1 cellular context compared by ENCODE assay signal in genomic region chr9:29691758-29692407, GRCh38.
TF ChIP-seq lines count a peak whose summit lies in the region.

No MANE protein-coding gene starts in this region.

TF ChIP-seq in H1, 55 proteins besides CTCF, POLR2A, EP300 and RAD21:
- TF ChIP-seq E2F6 (IDR thresholded peaks at IDR 0.05) (no peak), MAX (IDR thresholded peaks at IDR 0.05) (0 out of 2 replicates have a peak, but pooled peaks have one; percentile 6), HDAC2 (IDR thresholded peaks at IDR 0.05; ENCODE audit: borderline replicate concordance in 1 of 2, low read depth in 2 of 2, low read length in 2 of 2) (no peak), SAP30 (IDR thresholded peaks at IDR 0.05; ENCODE audit: insufficient read depth, insufficient replicate concordance, low read length) (no peak)
- TF ChIP-seq, protein P1, sequence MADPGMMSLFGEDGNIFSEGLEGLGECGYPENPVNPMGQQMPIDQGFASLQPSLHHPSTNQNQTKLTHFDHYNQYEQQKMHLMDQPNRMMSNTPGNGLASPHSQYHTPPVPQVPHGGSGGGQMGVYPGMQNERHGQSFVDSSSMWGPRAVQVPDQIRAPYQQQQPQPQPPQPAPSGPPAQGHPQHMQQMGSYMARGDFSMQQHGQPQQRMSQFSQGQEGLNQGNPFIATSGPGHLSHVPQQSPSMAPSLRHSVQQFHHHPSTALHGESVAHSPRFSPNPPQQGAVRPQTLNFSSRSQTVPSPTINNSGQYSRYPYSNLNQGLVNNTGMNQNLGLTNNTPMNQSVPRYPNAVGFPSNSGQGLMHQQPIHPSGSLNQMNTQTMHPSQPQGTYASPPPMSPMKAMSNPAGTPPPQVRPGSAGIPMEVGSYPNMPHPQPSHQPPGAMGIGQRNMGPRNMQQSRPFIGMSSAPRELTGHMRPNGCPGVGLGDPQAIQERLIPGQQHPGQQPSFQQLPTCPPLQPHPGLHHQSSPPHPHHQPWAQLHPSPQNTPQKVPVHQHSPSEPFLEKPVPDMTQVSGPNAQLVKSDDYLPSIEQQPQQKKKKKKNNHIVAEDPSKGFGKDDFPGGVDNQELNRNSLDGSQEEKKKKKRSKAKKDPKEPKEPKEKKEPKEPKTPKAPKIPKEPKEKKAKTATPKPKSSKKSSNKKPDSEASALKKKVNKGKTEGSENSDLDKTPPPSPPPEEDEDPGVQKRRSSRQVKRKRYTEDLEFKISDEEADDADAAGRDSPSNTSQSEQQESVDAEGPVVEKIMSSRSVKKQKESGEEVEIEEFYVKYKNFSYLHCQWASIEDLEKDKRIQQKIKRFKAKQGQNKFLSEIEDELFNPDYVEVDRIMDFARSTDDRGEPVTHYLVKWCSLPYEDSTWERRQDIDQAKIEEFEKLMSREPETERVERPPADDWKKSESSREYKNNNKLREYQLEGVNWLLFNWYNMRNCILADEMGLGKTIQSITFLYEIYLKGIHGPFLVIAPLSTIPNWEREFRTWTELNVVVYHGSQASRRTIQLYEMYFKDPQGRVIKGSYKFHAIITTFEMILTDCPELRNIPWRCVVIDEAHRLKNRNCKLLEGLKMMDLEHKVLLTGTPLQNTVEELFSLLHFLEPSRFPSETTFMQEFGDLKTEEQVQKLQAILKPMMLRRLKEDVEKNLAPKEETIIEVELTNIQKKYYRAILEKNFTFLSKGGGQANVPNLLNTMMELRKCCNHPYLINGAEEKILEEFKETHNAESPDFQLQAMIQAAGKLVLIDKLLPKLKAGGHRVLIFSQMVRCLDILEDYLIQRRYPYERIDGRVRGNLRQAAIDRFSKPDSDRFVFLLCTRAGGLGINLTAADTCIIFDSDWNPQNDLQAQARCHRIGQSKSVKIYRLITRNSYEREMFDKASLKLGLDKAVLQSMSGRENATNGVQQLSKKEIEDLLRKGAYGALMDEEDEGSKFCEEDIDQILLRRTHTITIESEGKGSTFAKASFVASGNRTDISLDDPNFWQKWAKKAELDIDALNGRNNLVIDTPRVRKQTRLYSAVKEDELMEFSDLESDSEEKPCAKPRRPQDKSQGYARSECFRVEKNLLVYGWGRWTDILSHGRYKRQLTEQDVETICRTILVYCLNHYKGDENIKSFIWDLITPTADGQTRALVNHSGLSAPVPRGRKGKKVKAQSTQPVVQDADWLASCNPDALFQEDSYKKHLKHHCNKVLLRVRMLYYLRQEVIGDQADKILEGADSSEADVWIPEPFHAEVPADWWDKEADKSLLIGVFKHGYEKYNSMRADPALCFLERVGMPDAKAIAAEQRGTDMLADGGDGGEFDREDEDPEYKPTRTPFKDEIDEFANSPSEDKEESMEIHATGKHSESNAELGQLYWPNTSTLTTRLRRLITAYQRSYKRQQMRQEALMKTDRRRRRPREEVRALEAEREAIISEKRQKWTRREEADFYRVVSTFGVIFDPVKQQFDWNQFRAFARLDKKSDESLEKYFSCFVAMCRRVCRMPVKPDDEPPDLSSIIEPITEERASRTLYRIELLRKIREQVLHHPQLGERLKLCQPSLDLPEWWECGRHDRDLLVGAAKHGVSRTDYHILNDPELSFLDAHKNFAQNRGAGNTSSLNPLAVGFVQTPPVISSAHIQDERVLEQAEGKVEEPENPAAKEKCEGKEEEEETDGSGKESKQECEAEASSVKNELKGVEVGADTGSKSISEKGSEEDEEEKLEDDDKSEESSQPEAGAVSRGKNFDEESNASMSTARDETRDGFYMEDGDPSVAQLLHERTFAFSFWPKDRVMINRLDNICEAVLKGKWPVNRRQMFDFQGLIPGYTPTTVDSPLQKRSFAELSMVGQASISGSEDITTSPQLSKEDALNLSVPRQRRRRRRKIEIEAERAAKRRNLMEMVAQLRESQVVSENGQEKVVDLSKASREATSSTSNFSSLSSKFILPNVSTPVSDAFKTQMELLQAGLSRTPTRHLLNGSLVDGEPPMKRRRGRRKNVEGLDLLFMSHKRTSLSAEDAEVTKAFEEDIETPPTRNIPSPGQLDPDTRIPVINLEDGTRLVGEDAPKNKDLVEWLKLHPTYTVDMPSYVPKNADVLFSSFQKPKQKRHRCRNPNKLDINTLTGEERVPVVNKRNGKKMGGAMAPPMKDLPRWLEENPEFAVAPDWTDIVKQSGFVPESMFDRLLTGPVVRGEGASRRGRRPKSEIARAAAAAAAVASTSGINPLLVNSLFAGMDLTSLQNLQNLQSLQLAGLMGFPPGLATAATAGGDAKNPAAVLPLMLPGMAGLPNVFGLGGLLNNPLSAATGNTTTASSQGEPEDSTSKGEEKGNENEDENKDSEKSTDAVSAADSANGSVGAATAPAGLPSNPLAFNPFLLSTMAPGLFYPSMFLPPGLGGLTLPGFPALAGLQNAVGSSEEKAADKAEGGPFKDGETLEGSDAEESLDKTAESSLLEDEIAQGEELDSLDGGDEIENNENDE (IDR thresholded peaks at IDR 0.05; ENCODE audit: insufficient replicate concordance, low read length) = no peak
